Comparison of ENCODE assay signal across 15 cellular contexts in genomic region chr16:46897471-46897870, GRCh38. TPM values are rescaled to one million over a fixed set of nuclear protein-coding genes. Genes with fewer than 3 reads are reported as not detected.
DNase-seq lines count a peak whose midpoint lies in the region; ATAC-seq and TF ChIP-seq lines count a peak whose summit lies in the region.
"Had no signal": no experiment of that assay in that cellular context is flagged by ENCODE, and none has a peak within 500 bp of the region (broad histone marks: within the 10 kb centered on the region; RNA-seq: fewer than 3 reads in every experiment).

No MANE protein-coding gene starts in this region.

- H3K14ac ChIP-seq in neuronal stem cell (ENCODE audit: low read length), result no peak overlapping the region

- no peak overlapping the region for H3K4me2 ChIP-seq in neuronal stem cell (ENCODE audit: insufficient read depth, low read length, poor library complexity, severe bottlenecking)

- peaks cover 21% of the 10 kb centered on the region for H3K79me1 ChIP-seq in neuronal stem cell (ENCODE audit: low read depth, low read length)

- H3K4ac ChIP-seq in neuronal stem cell (ENCODE audit: low read length), result no peak overlapping the region

- H2BK12ac ChIP-seq in neuronal stem cell (ENCODE audit: low read length), result no peak overlapping the region

- H2BK15ac ChIP-seq in neuronal stem cell (ENCODE audit: low read length), result no peak overlapping the region

- H3K9me3 Mint-ChIP-seq in activated T-helper 1 cell treated with anti-CD3 and anti-CD28 coated beads, Interleukin-12 subunit alpha, Interleukin-12 subunit beta, Interleukin-2, Interleukin-4 antibody, amounts not matched to agents 30 ng/mL and 10 ng/mL and 1 ng/mL, durations not matched to agents 14 hours and 24 hours and 36 hours, result no peaks in the 10 kb centered on the region

- no peak overlapping the region for H3K4me3 ChIP-seq in esophagus (ENCODE audit: low read depth in 1 of 2, low read length in 2 of 2)
- no peak overlapping the region for H3K4me3 ChIP-seq in neuronal stem cell (ENCODE audit: low read length in 2 of 2)
- no peak overlapping the region for H3K4me3 ChIP-seq in sigmoid colon

- no peak for TF ChIP-seq EP300 in sigmoid colon (IDR thresholded peaks at IDR 0.05)

- no peak overlapping the region for H3K27ac Mint-ChIP-seq in activated T-helper 1 cell treated with anti-CD3 and anti-CD28 coated beads, Interleukin-12 subunit alpha, Interleukin-12 subunit beta, Interleukin-2, Interleukin-4 antibody, amounts not matched to agents 30 ng/mL and 10 ng/mL and 1 ng/mL, durations not matched to agents 14 hours and 24 hours and 36 hours

- peak; percentile 84 for ATAC-seq in Right ventricle myocardium inferior
- ATAC-seq: PC-3 had no signal

- no peak overlapping the region for H4K8ac ChIP-seq in neuronal stem cell (ENCODE audit: low read depth, low read length)

- H3K9ac ChIP-seq in neuronal stem cell (ENCODE audit: low read depth, low read length, poor library complexity), result no peak overlapping the region

- H2BK120ac ChIP-seq in neuronal stem cell (ENCODE audit: low read depth, low read length), result no peak overlapping the region

- H3K27me3 Mint-ChIP-seq in activated T-helper 1 cell treated with anti-CD3 and anti-CD28 coated beads, Interleukin-12 subunit alpha, Interleukin-12 subunit beta, Interleukin-2, Interleukin-4 antibody, amounts not matched to agents 30 ng/mL and 10 ng/mL and 1 ng/mL, durations not matched to agents 14 hours and 24 hours and 36 hours (ENCODE audit: insufficient read depth), result no peaks in the 10 kb centered on the region

- H3K27me3 ChIP-seq in esophagus (ENCODE audit: control insufficient read depth in 1 of 2, insufficient read depth in 2 of 2, low read length in 2 of 2), result no peaks in the 10 kb centered on the region
- H3K27me3 ChIP-seq in neuronal stem cell (ENCODE audit: control insufficient read depth in 3 of 3, insufficient read depth in 3 of 3, low read depth in 1 of 3, low read length in 3 of 3), result no peaks in the 10 kb centered on the region
- H3K27me3 ChIP-seq in sigmoid colon, result no peaks in the 10 kb centered on the region

- H3K4me1 ChIP-seq in esophagus (ENCODE audit: control insufficient read depth in 2 of 2, insufficient read depth in 2 of 2, low read length in 1 of 2), result peaks cover 9 to 47% of the 10 kb centered on the region in 2 donors
- H3K4me1 ChIP-seq in neuronal stem cell (ENCODE audit: control insufficient read depth in 2 of 2, insufficient read depth in 1 of 2, low read depth in 1 of 2, low read length in 2 of 2), result peaks cover 9 to 10% of the 10 kb centered on the region in 2 donors
- H3K4me1 ChIP-seq in sigmoid colon, result peaks cover 0 to 15% (median 10%) of the 10 kb centered on the region in 4 donors

- WGBS in esophagus, 2 donors, result 56 to 67% methylated on average over 10 of the region's 10 CpGs
- WGBS in neuronal stem cell (ENCODE audit: extremely low coverage in 2 of 2, insufficient read length in 2 of 2, insufficient replicate concordance in 1 of 2), 2 donors, result no CpG with 5 or more reads among the region's 10 CpGs
- 95% methylated on average over 10 of the region's 10 CpGs for WGBS in sigmoid colon, 2 donors

- no peak overlapping the region for H3K4me3 Mint-ChIP-seq in activated T-helper 1 cell treated with anti-CD3 and anti-CD28 coated beads, Interleukin-12 subunit alpha, Interleukin-12 subunit beta, Interleukin-2, Interleukin-4 antibody, amounts not matched to agents 30 ng/mL and 10 ng/mL and 1 ng/mL, durations not matched to agents 14 hours and 24 hours and 36 hours

- no peak overlapping the region for H4K91ac ChIP-seq in neuronal stem cell (ENCODE audit: low read depth, low read length, poor library complexity)

- no peak overlapping the region for H3K18ac ChIP-seq in neuronal stem cell (ENCODE audit: low read length)

- no peak overlapping the region for H2AK5ac ChIP-seq in neuronal stem cell (ENCODE audit: low read depth, low read length)

- peak overlapping the region; percentile 26 to 78 for H3K27ac ChIP-seq in esophagus (ENCODE audit: low read depth in 2 of 2, low read length in 1 of 2)
- H3K27ac ChIP-seq in neuronal stem cell (replicated peaks; ENCODE audit: low read length), result no peak overlapping the region
- peak overlapping the region; percentile 9 for H3K27ac ChIP-seq in substantia nigra (ENCODE audit: low read depth, low read length, poor library complexity, severe bottlenecking)
- H3K27ac ChIP-seq in sigmoid colon, result no peak overlapping the region
- H3K27ac ChIP-seq: 22Rv1 had no signal

- no peak for TF ChIP-seq CTCF in sigmoid colon (IDR thresholded peaks at IDR 0.05)

- H3K4me1 Mint-ChIP-seq in activated T-helper 1 cell treated with anti-CD3 and anti-CD28 coated beads, Interleukin-12 subunit alpha, Interleukin-12 subunit beta, Interleukin-2, Interleukin-4 antibody, amounts not matched to agents 30 ng/mL and 10 ng/mL and 1 ng/mL, durations not matched to agents 14 hours and 24 hours and 36 hours (ENCODE audit: low read depth), result no peaks in the 10 kb centered on the region

- H2AFZ ChIP-seq in neuronal stem cell (ENCODE audit: low read length), result no peak overlapping the region

- no peaks in the 10 kb centered on the region for H3K36me3 Mint-ChIP-seq in activated T-helper 1 cell treated with anti-CD3 and anti-CD28 coated beads, Interleukin-12 subunit alpha, Interleukin-12 subunit beta, Interleukin-2, Interleukin-4 antibody, amounts not matched to agents 30 ng/mL and 10 ng/mL and 1 ng/mL, durations not matched to agents 14 hours and 24 hours and 36 hours (ENCODE audit: low read depth)

- DNase-seq in Right ventricle myocardium inferior (ENCODE audit: missing footprints) (no peak), cardiac septum (ENCODE audit: low spot score) (no peak), neuronal stem cell (ENCODE audit: low spot score) (no peak), substantia nigra (lab: John Stamatoyannopoulos, UW) (no peak), sigmoid colon (no peak), HPDE6-E6E7 (ENCODE audit: extremely low spot score) (no peak)
- DNase-seq in activated T-helper 1 cell treated with anti-CD3 and anti-CD28 coated beads, Interleukin-12 subunit alpha, Interleukin-12 subunit beta, Interleukin-2, Interleukin-4 antibody, amounts not matched to agents 30 ng/mL and 10 ng/mL and 1 ng/mL, durations not matched to agents 14 hours and 24 hours and 36 hours (ENCODE audit: low spot score), result no peak
- DNase-seq: C1 segment of cervical spinal cord, EL, Karpas-422, NCI-H1105 treated with DMSO at 0.1 percent for 48 hours, NCI-H187, PC-3 had no signal

- H3K9me3 ChIP-seq in esophagus (ENCODE audit: control insufficient read depth in 2 of 2, insufficient read depth in 1 of 2, low read depth in 1 of 2, low read length in 1 of 2) (no peaks in the 10 kb centered on the region), neuronal stem cell (replicated peaks in 1 of 2; ENCODE audit: control insufficient read depth in 2 of 2, insufficient read depth in 1 of 2, low read depth in 1 of 2, low read length in 2 of 2) (peaks cover 0 to 2% of the 10 kb centered on the region in 2 donors), sigmoid colon (no peaks in the 10 kb centered on the region)

- intact Hi-C loops in Right ventricle myocardium inferior (cut with DNase I) (loop anchor here (10.0 kb wide), 1 partner anchor 213 kb away; the partner anchor contains the start of genes ORC6 and VPS35), cardiac septum (cut with DNase I) (no loop called here), sigmoid colon (cut with DNase I) (no loop called here)
- intact Hi-C loops in activated T-helper 1 cell treated with anti-CD3 and anti-CD28 coated beads, Interleukin-12 subunit alpha, Interleukin-12 subunit beta, Interleukin-2, Interleukin-4 antibody, amounts not matched to agents 30 ng/mL and 10 ng/mL and 1 ng/mL, durations not matched to agents 14 hours and 24 hours and 36 hours (cut with micrococcal nuclease), result no loop called here

- TF ChIP-seq POLR2A in sigmoid colon (IDR thresholded peaks at IDR 0.05), result no peak

- peak overlapping the region; percentile 85 for H3K23ac ChIP-seq in neuronal stem cell (ENCODE audit: low read depth, low read length, poor library complexity)

- no peak overlapping the region for H2BK5ac ChIP-seq in neuronal stem cell (ENCODE audit: low read length)

- peaks cover 5 to 23% of the 10 kb centered on the region in 2 donors for H3K36me3 ChIP-seq in esophagus (ENCODE audit: control insufficient read depth in 2 of 2, insufficient read depth in 2 of 2, low read length in 1 of 2)
- peaks cover 28 to 78% of the 10 kb centered on the region in 2 donors for H3K36me3 ChIP-seq in neuronal stem cell (replicated peaks in 1 of 2; ENCODE audit: control insufficient read depth in 2 of 2, insufficient read depth in 2 of 2, low read length in 2 of 2)
- peaks cover 0 to 5% (median 0%) of the 10 kb centered on the region in 4 donors for H3K36me3 ChIP-seq in sigmoid colon

RNA-seq across cellular contexts. Expression of gene GPT2, which starts 13.3 kb away (rescaled TPM):
- 21.9 TPM for total RNA-seq in Right ventricle myocardium inferior
- total RNA-seq in cardiac septum, result 7.3 TPM
- polyA plus RNA-seq in esophagus, result 10 to 100 TPM; 53.8 to 65.8 TPM
- polyA plus RNA-seq in neuronal stem cell (2013, experiment 1 of 2), result 19.5 TPM
- polyA plus RNA-seq in neuronal stem cell (2013, experiment 2 of 2), result 19.1 TPM
- 10 to 100 TPM in 2 of 4 donors, 1 to 10 TPM in 2; 3.3 to 17.1 (median 10.7) TPM for total RNA-seq in sigmoid colon
- polyA plus RNA-seq in sigmoid colon, result 10 to 100 TPM; 12.6 to 28.7 (median 27.4) TPM
- total RNA-seq in activated T-helper 1 cell treated with anti-CD3 and anti-CD28 coated beads, Interleukin-12 subunit alpha, Interleukin-12 subunit beta, Interleukin-2, Interleukin-4 antibody, amounts not matched to agents 30 ng/mL and 10 ng/mL and 1 ng/mL, durations not matched to agents 14 hours and 24 hours and 36 hours, result 20.9 and 22.3 TPM in 2 replicates

Comparison
In these comparisons a context has a peak if more than half of its experiments do, and no peak if none do; other contexts are left out.
1. H3K27ac ChIP-seq: peak in esophagus (2 of 2) and substantia nigra (single experiment); none in neuronal stem cell (single experiment) and sigmoid colon (0 of 4).